ENCODE assay signal across 10 cellular contexts in genomic region chr5:1503301-1504243, GRCh38. TPM values are rescaled to one million over a fixed set of nuclear protein-coding genes. Genes with fewer than 3 reads are reported as not detected.
A peak's percentile ranks its signal among the peaks of the same experiment; 100 is the strongest.
DNase-seq lines count a peak whose midpoint lies in the region; ATAC-seq, FAIRE-seq and TF ChIP-seq lines count a peak whose summit lies in the region.
"Had no signal": no experiment of that assay in that cellular context is flagged by ENCODE, and none has a peak within 500 bp of the region (broad histone marks: within the 10 kb centered on the region; RNA-seq: fewer than 3 reads in every experiment).

No MANE protein-coding gene starts in this region.

- no peak for TF ChIP-seq RAD21 in HepG2 (CRISPR knock-in tag; IDR thresholded peaks at IDR 0.05)

- no peak overlapping the region for H3K27ac ChIP-seq in HepG2 (ENCODE audit: extremely low read length, insufficient read depth, low read length)

- TF ChIP-seq EP300 in HepG2 (IDR thresholded peaks at IDR 0.05; ENCODE audit: low read depth in 2 of 2, low read length in 2 of 2) (no peak), HepG2 (CRISPR knock-in tag; IDR thresholded peaks at IDR 0.05; ENCODE audit: borderline replicate concordance) (no peak)

- peak overlapping the region; percentile 3 for H3K27ac Mint-ChIP-seq in T-helper 2 cell treated with Interferon-gamma antibody and Interleukin-4, amounts not matched to agents 5 μg/mL and 100 μg/mL, for 36 hours

- no peaks in the 10 kb centered on the region for H3K9me3 Mint-ChIP-seq in T-helper 2 cell treated with Interferon-gamma antibody and Interleukin-4, amounts not matched to agents 5 μg/mL and 100 μg/mL, for 36 hours

- H3K4me2 ChIP-seq in HepG2 (ENCODE audit: low read depth, low read length), result no peak overlapping the region

- no peak for FAIRE-seq in HepG2 (lab: Jason Lieb, UNC)
- FAIRE-seq: H1 had no signal

- peak overlapping the region; percentile 59 for H3K4me3 ChIP-seq in GM12865 (ENCODE audit: low read depth, low read length)
- H3K4me3 ChIP-seq in HepG2 (replicated peaks in 1 of 3; ENCODE audit: insufficient read depth in 1 of 3, low read depth in 2 of 3, low read length in 3 of 3), result no peak overlapping the region

- H3K36me3 Mint-ChIP-seq in T-helper 2 cell treated with Interferon-gamma antibody and Interleukin-4, amounts not matched to agents 5 μg/mL and 100 μg/mL, for 36 hours (ENCODE audit: low read depth), result peaks cover 6% of the 10 kb centered on the region

- peak in 1 of 2 experiments; percentile 27; a peak in 1 of 4 replicates for TF ChIP-seq POLR2A in HepG2 (IDR thresholded peaks at IDR 0.05; ENCODE audit: insufficient read depth in 1 of 2, low read depth in 2 of 2, low read length in 2 of 2)

- H3K79me2 ChIP-seq in HepG2 (ENCODE audit: insufficient read depth, low read length), result peaks cover 77% of the 10 kb centered on the region

- TSS peak; percentile 35 for BruUV-seq in HepG2 (replicated peaks; lab: Mats Ljungman, UMichigan)

- H3K9ac ChIP-seq in HepG2 (ENCODE audit: insufficient read depth, low read depth, low read length), result no peak overlapping the region

- H3K27me3 Mint-ChIP-seq in T-helper 2 cell treated with Interferon-gamma antibody and Interleukin-4, amounts not matched to agents 5 μg/mL and 100 μg/mL, for 36 hours (ENCODE audit: low read depth), result no peaks in the 10 kb centered on the region

- TF ChIP-seq CTCF in GM12865 (IDR thresholded peaks at IDR 0.05; ENCODE audit: insufficient read depth, low read depth, low read length, missing control alignments), result no peak
- no peak for TF ChIP-seq CTCF in HepG2 (CRISPR knock-in tag; IDR thresholded peaks at IDR 0.05)
- TF ChIP-seq CTCF in omental fat pad (IDR thresholded peaks at IDR 0.05), result no peak

- no peaks in the 10 kb centered on the region for H3K4me1 ChIP-seq in HepG2 (ENCODE audit: insufficient read depth, low read length)

- WGBS in HepG2 (ENCODE audit: low lambda C conversion rate), result 95% methylated on average over 20 of the region's 20 CpGs

- CTCF ChIA-PET in HepG2 (lab: Yijun Ruan, JAX; ENCODE audit: low intra/inter-chr PET ratio, low total read pairs), result no interaction called here

- in situ Hi-C loops in HepG2 (cut with HindIII; ENCODE audit: extremely low pct_ligation_motif_present, low pct_unique_long_range_greater_than_20kb), result loop anchor here (25.0 kb wide), 1 partner anchor 134 kb away; no protein-coding TSS in a partner anchor

- peak; percentile 85 for DNase-seq in GM12865 (ENCODE audit: low read depth)
- no peak for DNase-seq in T-helper 2 cell treated with Interferon-gamma antibody and Interleukin-4, amounts not matched to agents 5 μg/mL and 100 μg/mL, for 36 hours (ENCODE audit: low spot score)
- DNase-seq in HepG2 (ENCODE audit: low spot score), result no peak
- DNase-seq in omental fat pad (ENCODE audit: low spot score), result no peak
- DNase-seq in HCEC 1CT, result no peak
- no peak for DNase-seq in NCI-H345 (lab: John Stamatoyannopoulos, UW)

- H3K4me3 Mint-ChIP-seq in T-helper 2 cell treated with Interferon-gamma antibody and Interleukin-4, amounts not matched to agents 5 μg/mL and 100 μg/mL, for 36 hours, result no peak overlapping the region

- no peak overlapping the region for H2AFZ ChIP-seq in HepG2 (ENCODE audit: low read length)

- no peaks in the 10 kb centered on the region for H3K9me3 ChIP-seq in HepG2 (ENCODE audit: low read length)

- H3K4me1 Mint-ChIP-seq in T-helper 2 cell treated with Interferon-gamma antibody and Interleukin-4, amounts not matched to agents 5 μg/mL and 100 μg/mL, for 36 hours (ENCODE audit: low read depth), result peaks cover 8% of the 10 kb centered on the region

- intact Hi-C loops in HepG2 (cut with micrococcal nuclease; ENCODE audit: unreplicated experiment), result no loop called here

- POLR2A ChIA-PET in HepG2 (lab: Yijun Ruan, JAX), result no interaction called here

- no peaks in the 10 kb centered on the region for H3K27me3 ChIP-seq in HepG2 (ENCODE audit: control insufficient read depth in 1 of 2, insufficient read depth in 2 of 2, low read length in 2 of 2)

- peaks cover 22 to 37% of the 10 kb centered on the region in 2 experiments for H3K36me3 ChIP-seq in HepG2 (replicated peaks in 1 of 2; ENCODE audit: control insufficient read depth in 1 of 2, insufficient read depth in 2 of 2, low read length in 2 of 2)

- ATAC-seq in HG02571 (IDR thresholded peaks at IDR 0.05; ENCODE audit: unreplicated experiment) (peak; percentile 22), HepG2 (no peak), omental fat pad (ENCODE audit: low FRiP score) (no peak), GM21576 (IDR thresholded peaks at IDR 0.05; ENCODE audit: unreplicated experiment) (no peak)

- peaks cover 76% of the 10 kb centered on the region for H4K20me1 ChIP-seq in HepG2 (ENCODE audit: insufficient read depth, low read length)

TF ChIP-seq in HepG2, 621 proteins besides CTCF, POLR2A, EP300 and RAD21 (continues in another document):
- no peak for TF ChIP-seq ZFP90 (CRISPR knock-in tag; IDR thresholded peaks at IDR 0.05; ENCODE audit: borderline replicate concordance)
- no peak for TF ChIP-seq TSC22D2 (CRISPR knock-in tag; IDR thresholded peaks at IDR 0.05; ENCODE audit: borderline replicate concordance)
- no peak for TF ChIP-seq PBX2 (CRISPR knock-in tag; IDR thresholded peaks at IDR 0.05)
- peak; percentile 29; the same call in 1 of the 2 replicates for TF ChIP-seq ZBTB38 (CRISPR knock-in tag; IDR thresholded peaks at IDR 0.05)

RNA-seq across cellular contexts. Expression of gene LPCAT1, which starts 20.2 kb away (rescaled TPM):
- total RNA-seq in HepG2 (2016; rRNA removed; fragmentation: Illumina TruSeq; extraction: Trizol) (16.0 and 29.8 TPM in 2 replicates), omental fat pad (10 to 100 TPM; 22.3 to 37.1 (median 34.5) TPM)
- 5.1 and 9.2 TPM in 2 replicates for total RNA-seq in HepG2 (2016; cell fraction: cytosol; rRNA removed; fragmentation: Illumina TruSeq; extraction: Trizol; ENCODE audit: low read depth)
- 14.3 and 34.5 TPM in 2 replicates for total RNA-seq in HepG2 (2016; cell fraction: insoluble cytoplasmic fraction; rRNA removed; fragmentation: Illumina TruSeq; extraction: Trizol)
- total RNA-seq in HepG2 (2016; cell fraction: membrane; rRNA removed; fragmentation: Illumina TruSeq; extraction: Trizol), result 14.8 and 16.4 TPM in 2 replicates
- total RNA-seq in HepG2 (2016; cell fraction: nucleus; rRNA removed; fragmentation: Illumina TruSeq; extraction: Trizol), result 37.9 and 47.2 TPM in 2 replicates
- polyA plus RNA-seq in HepG2 (2011; rRNA removed), result 90.6 and 115 TPM in 2 replicates
- 65.4 and 69.9 TPM in 2 replicates for polyA plus RNA-seq in HepG2 (2011; cell fraction: cytosol; rRNA removed)
- 330 and 361 TPM in 2 replicates for polyA plus RNA-seq in HepG2 (2011; cell fraction: nucleus; rRNA removed)
- polyA plus RNA-seq in HepG2 (2012), result 104 and 122 TPM in 2 replicates
- polyA plus RNA-seq in HepG2 (2016; cell fraction: cytosol; fragmentation: Illumina TruSeq; extraction: Trizol; ENCODE audit: low read depth), result 3.8 and 4.2 TPM in 2 replicates
- polyA plus RNA-seq in HepG2 (2016; cell fraction: insoluble cytoplasmic fraction; fragmentation: Illumina TruSeq; extraction: Trizol; ENCODE audit: low read depth), result 18.3 and 19.5 TPM in 2 replicates
- 9.2 and 10.4 TPM in 2 replicates for polyA plus RNA-seq in HepG2 (2016; cell fraction: membrane; fragmentation: Illumina TruSeq; extraction: Trizol; ENCODE audit: low read depth)
- polyA plus RNA-seq in HepG2 (2016; cell fraction: nucleus; fragmentation: Illumina TruSeq; extraction: Trizol; ENCODE audit: insufficient read depth, low read depth), result 89.7 and 92.4 TPM in 2 replicates
- 56.1 and 65.1 TPM in 2 replicates for polyA minus RNA-seq in HepG2 (2011; rRNA and poly(A)+ RNA removed; ENCODE audit: low replicate concordance)
- 44.6 and 51.7 TPM in 2 replicates for polyA minus RNA-seq in HepG2 (2011; cell fraction: cytosol; rRNA and poly(A)+ RNA removed)
- 90.3 and 92.4 TPM in 2 replicates for polyA minus RNA-seq in HepG2 (2011; cell fraction: nucleus; rRNA and poly(A)+ RNA removed)

RNA-seq across cellular contexts. Expression of gene SLC6A3, which starts 58.3 kb away (rescaled TPM):
- total RNA-seq in HepG2 (2016; rRNA removed; fragmentation: Illumina TruSeq; extraction: Trizol) (not detected in 2 replicates), omental fat pad (1 to 10 TPM in 1 of 4 donors, under 1 TPM in 3; 0.32 to 1.2 (median 0.55) TPM)
- not detected in 2 replicates for total RNA-seq in HepG2 (2016; cell fraction: cytosol; rRNA removed; fragmentation: Illumina TruSeq; extraction: Trizol; ENCODE audit: low read depth)
- not detected in 2 replicates for total RNA-seq in HepG2 (2016; cell fraction: insoluble cytoplasmic fraction; rRNA removed; fragmentation: Illumina TruSeq; extraction: Trizol)
- total RNA-seq in HepG2 (2016; cell fraction: membrane; rRNA removed; fragmentation: Illumina TruSeq; extraction: Trizol), result not detected in 2 replicates
- total RNA-seq in HepG2 (2016; cell fraction: nucleus; rRNA removed; fragmentation: Illumina TruSeq; extraction: Trizol), result not detected in 2 replicates
- 0.01 and 0.12 TPM in 2 replicates for polyA plus RNA-seq in HepG2 (2011; rRNA removed)
- 0.03 and 0.06 TPM in 2 replicates for polyA plus RNA-seq in HepG2 (2011; cell fraction: cytosol; rRNA removed)
- 0.18 and 0.36 TPM in 2 replicates for polyA plus RNA-seq in HepG2 (2011; cell fraction: nucleus; rRNA removed)
- 0.15 and 0.17 TPM in 2 replicates for polyA plus RNA-seq in HepG2 (2012)
- not detected in 2 replicates for polyA plus RNA-seq in HepG2 (2016; cell fraction: cytosol; fragmentation: Illumina TruSeq; extraction: Trizol; ENCODE audit: low read depth)
- not detected in 2 replicates for polyA plus RNA-seq in HepG2 (2016; cell fraction: insoluble cytoplasmic fraction; fragmentation: Illumina TruSeq; extraction: Trizol; ENCODE audit: low read depth)
- not detected in 2 replicates for polyA plus RNA-seq in HepG2 (2016; cell fraction: membrane; fragmentation: Illumina TruSeq; extraction: Trizol; ENCODE audit: low read depth)
- polyA plus RNA-seq in HepG2 (2016; cell fraction: nucleus; fragmentation: Illumina TruSeq; extraction: Trizol; ENCODE audit: insufficient read depth, low read depth), result not detected in 2 replicates
- 0.12 and 0.14 TPM in 2 replicates for polyA minus RNA-seq in HepG2 (2011; rRNA and poly(A)+ RNA removed; ENCODE audit: low replicate concordance)
- not detected in 2 replicates for polyA minus RNA-seq in HepG2 (2011; cell fraction: cytosol; rRNA and poly(A)+ RNA removed)
- polyA minus RNA-seq in HepG2 (2011; cell fraction: nucleus; rRNA and poly(A)+ RNA removed), result 0.12 TPM in 1 of 2 replicates, not detected in the other
- total RNA-seq: renal cortical epithelial cell had no signal
